Comparison of ENCODE assay signal across 8 cellular contexts in the genomic region with DNA sequence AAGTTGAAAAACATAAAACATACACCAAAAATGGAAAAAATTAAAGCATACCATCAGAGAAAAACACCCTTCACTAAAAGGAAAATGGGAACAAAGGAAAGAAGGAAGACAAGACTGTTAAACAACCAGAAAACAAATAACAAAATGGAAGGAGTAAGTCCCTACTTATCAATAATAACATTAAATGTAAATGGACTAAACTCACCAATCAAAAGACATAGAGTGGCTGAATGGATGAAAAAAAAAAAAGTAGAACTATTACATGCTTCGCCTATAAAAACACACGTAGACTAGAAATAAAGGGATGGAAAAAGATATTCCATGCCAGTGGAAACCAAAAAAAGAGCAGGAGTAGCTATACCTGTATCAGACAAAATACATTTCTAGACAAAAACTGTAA. TPM values are rescaled to one million over a fixed set of nuclear protein-coding genes. Genes with fewer than 3 reads are reported as not detected.
"Had no signal": no experiment of that assay in that cellular context is flagged by ENCODE, and none has a peak within 500 bp of the region (broad histone marks: within the 10 kb centered on the region; RNA-seq: fewer than 3 reads in every experiment).

No MANE protein-coding gene starts in this region.

- H3K4me1 ChIP-seq: HAP-1 had no signal

- H3K36me3 ChIP-seq: HAP-1 had no signal

- H3K4me3 ChIP-seq: GM23248, HAP-1 had no signal

- H2AFZ ChIP-seq: GM23248 had no signal

- H3K9me3 ChIP-seq: HAP-1 had no signal

- H3K27ac ChIP-seq: GM23248, HL-60 had no signal

- FAIRE-seq: HepG2 had no signal

- ATAC-seq: HCT116, HepG2 had no signal

- H3K9ac ChIP-seq: GM23248 had no signal

- DNase-seq: GM23248, GOT3, H7 had no signal

RNA-seq across cellular contexts. Expression of gene TMSB15A, which starts 19.4 kb away (rescaled TPM):
- total RNA-seq: HepG2 had no signal
- polyA plus RNA-seq: HepG2, IgD-negative memory B cell had no signal
